18 cellular contexts compared by ENCODE assay signal in genomic region chr4:94551616-94552564, GRCh38.
A peak's percentile ranks its signal among the peaks of the same experiment; 100 is the strongest.
DNase-seq lines count a peak whose midpoint lies in the region; ATAC-seq and TF ChIP-seq lines count a peak whose summit lies in the region.
"Had no signal": no experiment of that assay in that cellular context is flagged by ENCODE, and none has a peak within 500 bp of the region (broad histone marks: within the 10 kb centered on the region; RNA-seq: fewer than 3 reads in every experiment).

No MANE protein-coding gene starts in this region.

- H3K4me1 ChIP-seq in right atrium auricular region (peaks cover 0 to 40% of the 10 kb centered on the region in 2 donors), right lobe of liver (no peaks in the 10 kb centered on the region)

- intact Hi-C loops in left cardiac atrium (cut with DNase I) (no loop called here), right lobe of liver (cut with DNase I) (no loop called here)

- H3K36me3 ChIP-seq in right atrium auricular region (peaks cover 12% of the 10 kb centered on the region), right lobe of liver (no peaks in the 10 kb centered on the region)

- peaks cover 4% of the 10 kb centered on the region for H3K9me3 Mint-ChIP-seq in T-helper 2 cell treated with Interferon-gamma antibody and Interleukin-4, amounts not matched to agents 5 μg/mL and 100 μg/mL, for 36 hours
- H3K9me3 Mint-ChIP-seq in nephron progenitor cell: peaks cover 20% of the 10 kb centered on the region

- TF ChIP-seq CTCF in right atrium auricular region (IDR thresholded peaks at IDR 0.05) (no peak), coronary artery (IDR thresholded peaks at IDR 0.05) (no peak), right lobe of liver (IDR thresholded peaks at IDR 0.05) (no peak), nephron progenitor cell (IDR thresholded peaks at IDR 0.05) (no peak)

- no peak overlapping the region for H3K4me3 ChIP-seq in right atrium auricular region
- H3K4me3 ChIP-seq in coronary artery: no peak overlapping the region
- no peak overlapping the region for H3K4me3 ChIP-seq in right lobe of liver

- DNase-seq in right atrium auricular region (ENCODE audit: low spot score) (no peak), left cardiac atrium (no peak), coronary artery (ENCODE audit: low spot score) (no peak), right lobe of liver (no peak), nephron progenitor cell (no peak)
- DNase-seq in stimulated activated naive CD8-positive, alpha-beta T cell treated with anti-CD3 and anti-CD28 coated beads, Interleukin-15, Interleukin-2, amounts not matched to agents 100 U/mL and 50 U/mL, for 24 hours: no peak
- DNase-seq in T-helper 2 cell treated with Interferon-gamma antibody and Interleukin-4, amounts not matched to agents 5 μg/mL and 100 μg/mL, for 36 hours (ENCODE audit: low spot score): no peak
- DNase-seq: activated CD4-positive, alpha-beta T cell treated with anti-CD3 and anti-CD28 coated beads, Interleukin-2, amount 50 U/mL, for 1 hour; activated naive CD8-positive, alpha-beta T cell treated with anti-CD3 and anti-CD28 coated beads, Interleukin-2, amount 10 ng/mL, durations not matched to agents 7 days and 5 days; activated T-cell treated with anti-CD3 and anti-CD28 coated beads, Interleukin-2, amount 50 U/mL, for 24 hours; CD4-positive, alpha-beta memory T cell; Kasumi-1; mammary epithelial cell; NCI-H146; SHP77; stimulated activated CD4-positive, alpha-beta T cell treated with anti-CD3 and anti-CD28 coated beads, Interleukin-12 subunit alpha, Interleukin-12 subunit beta, amount 100 ng/mL, for 4 hours had no signal

- WGBS in right lobe of liver (ENCODE audit: insufficient coverage, low coverage, low lambda C conversion rate, missing lambda C conversion rate): 58% methylated on average over 3 of the region's 3 CpGs

- H3K9me3 ChIP-seq in right atrium auricular region (no peaks in the 10 kb centered on the region), right lobe of liver (no peaks in the 10 kb centered on the region)

- no peaks in the 10 kb centered on the region for H3K27me3 Mint-ChIP-seq in T-helper 2 cell treated with Interferon-gamma antibody and Interleukin-4, amounts not matched to agents 5 μg/mL and 100 μg/mL, for 36 hours (ENCODE audit: low read depth)
- no peaks in the 10 kb centered on the region for H3K27me3 Mint-ChIP-seq in nephron progenitor cell (ENCODE audit: low read depth, poor library complexity)
- H3K27me3 Mint-ChIP-seq: activated naive CD8-positive, alpha-beta T cell treated with anti-CD3 and anti-CD28 coated beads, Interleukin-2, amount 10 ng/mL, durations not matched to agents 7 days and 5 days; activated T-cell treated with anti-CD3 and anti-CD28 coated beads, Interleukin-2, amount 50 U/mL, for 24 hours; CD4-positive, alpha-beta memory T cell had no signal

- H3K27ac ChIP-seq in right atrium auricular region (peak overlapping the region; percentile 80 to 89), coronary artery (peak overlapping the region; percentile 24 to 30), right lobe of liver (peak overlapping the region in 1 of 3 donors; percentile 4)
- H3K27ac ChIP-seq: HL-60 had no signal

- no peak overlapping the region for H3K27ac Mint-ChIP-seq in T-helper 2 cell treated with Interferon-gamma antibody and Interleukin-4, amounts not matched to agents 5 μg/mL and 100 μg/mL, for 36 hours
- H3K27ac Mint-ChIP-seq in nephron progenitor cell: no peak overlapping the region
- H3K27ac Mint-ChIP-seq: activated naive CD8-positive, alpha-beta T cell treated with anti-CD3 and anti-CD28 coated beads, Interleukin-2, amount 10 ng/mL, durations not matched to agents 7 days and 5 days; activated T-cell treated with anti-CD3 and anti-CD28 coated beads, Interleukin-2, amount 50 U/mL, for 24 hours; CD4-positive, alpha-beta memory T cell had no signal

- ATAC-seq in left cardiac atrium (no peak), right lobe of liver (peak; percentile 33 to 69 (median 53)), HG02588 (IDR thresholded peaks at IDR 0.05; ENCODE audit: unreplicated experiment) (no peak)
- no peak for ATAC-seq in stimulated activated naive CD8-positive, alpha-beta T cell treated with anti-CD3 and anti-CD28 coated beads, Interleukin-15, Interleukin-2, amounts not matched to agents 100 U/mL and 50 U/mL, for 24 hours

- H3K4me1 Mint-ChIP-seq in T-helper 2 cell treated with Interferon-gamma antibody and Interleukin-4, amounts not matched to agents 5 μg/mL and 100 μg/mL, for 36 hours (ENCODE audit: low read depth): peaks cover 5% of the 10 kb centered on the region
- no peaks in the 10 kb centered on the region for H3K4me1 Mint-ChIP-seq in nephron progenitor cell
- H3K4me1 Mint-ChIP-seq: activated naive CD8-positive, alpha-beta T cell treated with anti-CD3 and anti-CD28 coated beads, Interleukin-2, amount 10 ng/mL, durations not matched to agents 7 days and 5 days had no signal

- H3K4me3 Mint-ChIP-seq in T-helper 2 cell treated with Interferon-gamma antibody and Interleukin-4, amounts not matched to agents 5 μg/mL and 100 μg/mL, for 36 hours: no peak overlapping the region
- no peak overlapping the region for H3K4me3 Mint-ChIP-seq in nephron progenitor cell
- H3K4me3 Mint-ChIP-seq: activated naive CD8-positive, alpha-beta T cell treated with anti-CD3 and anti-CD28 coated beads, Interleukin-2, amount 10 ng/mL, durations not matched to agents 7 days and 5 days; activated T-cell treated with anti-CD3 and anti-CD28 coated beads, Interleukin-2, amount 50 U/mL, for 24 hours; CD4-positive, alpha-beta memory T cell had no signal

- H3K27me3 ChIP-seq in right atrium auricular region (no peaks in the 10 kb centered on the region), right lobe of liver (no peaks in the 10 kb centered on the region)

- peaks cover 2% of the 10 kb centered on the region for H3K36me3 Mint-ChIP-seq in T-helper 2 cell treated with Interferon-gamma antibody and Interleukin-4, amounts not matched to agents 5 μg/mL and 100 μg/mL, for 36 hours (ENCODE audit: low read depth)
- peaks cover 50% of the 10 kb centered on the region for H3K36me3 Mint-ChIP-seq in nephron progenitor cell (ENCODE audit: low read depth)

- TF ChIP-seq POLR2A in right lobe of liver (IDR thresholded peaks at IDR 0.05): no peak

Comparison
In these comparisons a context has a peak if more than half of its experiments do, and no peak if none do; other contexts are left out.
1. ATAC-seq: peak in right lobe of liver (4 of 4); none in left cardiac atrium (0 of 2), stimulated activated naive CD8-positive, alpha-beta T cell treated with anti-CD3 and anti-CD28 coated beads, Interleukin-15, Interleukin-2, amounts not matched to agents 100 U/mL and 50 U/mL, for 24 hours (single experiment) and HG02588 (single experiment).